ENCODE assay signal across 6 cellular contexts in genomic region chr6:65876668-65877067, GRCh38.
"Had no signal": no experiment of that assay in that cellular context is flagged by ENCODE, and none has a peak within 500 bp of the region (broad histone marks: within the 10 kb centered on the region; RNA-seq: fewer than 3 reads in every experiment).

No MANE protein-coding gene starts in this region.

- DNase-seq: GDM1, GF-D8 had no signal

- FAIRE-seq: GM12891, GM12892, GM18507, GM19239 had no signal
